In the genomic region with DNA sequence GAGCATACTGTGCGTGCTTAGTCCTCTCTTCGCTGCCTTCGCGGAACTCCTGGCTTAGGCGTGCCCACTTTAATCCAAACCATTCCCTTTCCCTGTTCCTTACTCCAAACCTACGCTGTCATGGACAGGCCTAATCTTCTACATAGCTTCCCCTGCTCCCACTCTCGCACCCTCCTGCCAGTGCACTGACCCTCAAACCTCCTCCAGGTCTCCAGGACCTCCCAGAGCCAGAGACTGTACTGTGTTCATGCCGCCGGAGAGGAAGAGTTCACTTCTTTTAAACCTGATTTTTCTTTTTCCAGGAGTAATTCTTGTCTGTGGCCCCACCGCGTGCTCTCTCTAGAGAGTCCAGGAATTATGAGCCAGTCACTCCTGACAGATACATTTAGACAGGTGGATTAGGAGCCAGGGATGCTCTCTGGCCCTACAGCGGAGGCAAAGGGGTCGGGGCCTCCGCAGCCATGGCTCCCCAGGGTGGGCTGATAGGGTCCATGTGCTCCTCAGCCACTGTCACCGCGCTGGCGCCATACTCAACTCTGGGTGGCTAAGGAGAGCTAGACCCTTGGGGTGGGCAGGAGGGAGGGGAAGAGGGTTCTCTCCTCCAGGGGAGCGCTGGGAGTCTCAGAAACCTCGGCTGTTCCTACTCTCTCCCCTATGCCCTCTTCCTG, we compare ENCODE assay signal across 26 cellular contexts. TPM values are rescaled to one million over a fixed set of nuclear protein-coding genes. Genes with fewer than 3 reads are reported as not detected.
DNase-seq lines count a peak whose midpoint lies in the region; ATAC-seq and TF ChIP-seq lines count a peak whose summit lies in the region.
"Had no signal": no experiment of that assay in that cellular context is flagged by ENCODE, and none has a peak within 500 bp of the region (broad histone marks: within the 10 kb centered on the region; RNA-seq: fewer than 3 reads in every experiment).

No MANE protein-coding gene starts in this region.

- peaks cover 96% of the 10 kb centered on the region for H3K27me3 ChIP-seq in NT2/D1 (ENCODE audit: insufficient read depth, insufficient read length)
- peaks cover 99% of the 10 kb centered on the region for H3K27me3 ChIP-seq in iPS-15b (ENCODE audit: control insufficient read depth, insufficient read depth, low read length)
- H3K27me3 ChIP-seq in brain microvascular endothelial cell (replicated peaks): peaks cover 79% of the 10 kb centered on the region
- H3K27me3 ChIP-seq: testis had no signal

- no peak overlapping the region for H3K4me3 Mint-ChIP-seq in T-helper 1 cell treated with Interleukin-12 subunit alpha and Interleukin-12 subunit beta and Interleukin-4 antibody, amounts not matched to agents 30 μg/mL and 1 μg/mL, for 36 hours
- H3K4me3 Mint-ChIP-seq in progenitor cell of endocrine pancreas (ENCODE audit: low read depth): peak overlapping the region; percentile 48
- H3K4me3 Mint-ChIP-seq: activated T-cell treated with anti-CD3 and anti-CD28 coated beads, Interleukin-2, amount 50 U/mL, for 4 hours; IgD-negative memory B cell; natural killer cell treated with Interleukin-12 subunit alpha and Interleukin-12 subunit beta and Interleukin-15 and Interleukin-18, amount 100 ng/mL, for 72 hours; stimulated activated effector memory CD8-positive, alpha-beta T cell treated with anti-CD3 and anti-CD28 coated beads, Interleukin-12 subunit alpha, Interleukin-12 subunit beta, amount 100 ng/mL, for 72 hours had no signal

- H3K27me3 Mint-ChIP-seq in T-helper 1 cell treated with Interleukin-12 subunit alpha and Interleukin-12 subunit beta and Interleukin-4 antibody, amounts not matched to agents 30 μg/mL and 1 μg/mL, for 36 hours (ENCODE audit: low read depth): peaks cover 92% of the 10 kb centered on the region
- peaks cover 97% of the 10 kb centered on the region for H3K27me3 Mint-ChIP-seq in progenitor cell of endocrine pancreas

- peaks cover 2% of the 10 kb centered on the region for H3K36me3 Mint-ChIP-seq in T-helper 1 cell treated with Interleukin-12 subunit alpha and Interleukin-12 subunit beta and Interleukin-4 antibody, amounts not matched to agents 30 μg/mL and 1 μg/mL, for 36 hours (ENCODE audit: low read depth)
- H3K36me3 Mint-ChIP-seq in progenitor cell of endocrine pancreas (ENCODE audit: insufficient read depth): no peaks in the 10 kb centered on the region
- H3K36me3 Mint-ChIP-seq: CD4-positive, CD25-positive, alpha-beta regulatory T cell; IgD-negative memory B cell; natural killer cell treated with Interleukin-12 subunit alpha and Interleukin-12 subunit beta and Interleukin-15 and Interleukin-18, amount 100 ng/mL, for 72 hours; stimulated activated effector memory CD8-positive, alpha-beta T cell treated with anti-CD3 and anti-CD28 coated beads, Interleukin-12 subunit alpha, Interleukin-12 subunit beta, amount 100 ng/mL, for 72 hours had no signal

- peaks cover 2% of the 10 kb centered on the region for H3K4me1 Mint-ChIP-seq in T-helper 1 cell treated with Interleukin-12 subunit alpha and Interleukin-12 subunit beta and Interleukin-4 antibody, amounts not matched to agents 30 μg/mL and 1 μg/mL, for 36 hours (ENCODE audit: low read depth)
- H3K4me1 Mint-ChIP-seq in progenitor cell of endocrine pancreas (ENCODE audit: low read depth): peaks cover 15% of the 10 kb centered on the region
- H3K4me1 Mint-ChIP-seq: IgD-negative memory B cell had no signal

- H3K4me1 ChIP-seq in NT2/D1 (ENCODE audit: insufficient read depth, insufficient read length) (peaks cover 8% of the 10 kb centered on the region), iPS-15b (ENCODE audit: control insufficient read depth, insufficient read depth, low read length) (peaks cover 6% of the 10 kb centered on the region)
- H3K4me1 ChIP-seq: breast epithelium had no signal

- H3K9me3 ChIP-seq in NT2/D1 (ENCODE audit: insufficient read depth, low read length) (no peaks in the 10 kb centered on the region; the same call in 1 of the 2 replicates), iPS-15b (ENCODE audit: control insufficient read depth, insufficient read depth, low read length) (no peaks in the 10 kb centered on the region)
- H3K9me3 ChIP-seq: breast epithelium, mucosa of descending colon, sigmoid colon, testis had no signal

- ATAC-seq in omental fat pad (ENCODE audit: low FRiP score) (no peak), GM18858 (IDR thresholded peaks at IDR 0.05; ENCODE audit: unreplicated experiment) (no peak)
- ATAC-seq: stimulated activated effector memory CD8-positive, alpha-beta T cell treated with anti-CD3 and anti-CD28 coated beads, Interleukin-12 subunit alpha, Interleukin-12 subunit beta, amount 100 ng/mL, for 72 hours had no signal

- in situ Hi-C loops in brain microvascular endothelial cell (cut with HindIII; ENCODE audit: low pct_ligation_motif_present, low sequenced_read_pairs): no loop called here

- H3K4me3 ChIP-seq in NT2/D1 (ENCODE audit: insufficient read length, low read depth): peak overlapping the region; percentile 31
- H3K4me3 ChIP-seq in iPS-15b (ENCODE audit: low read depth, low read length): peak overlapping the region; percentile 8
- H3K4me3 ChIP-seq in brain microvascular endothelial cell (ENCODE audit: low read depth, low read length): no peak overlapping the region
- H3K4me3 ChIP-seq: mucosa of descending colon, testis had no signal

- TF ChIP-seq CTCF in progenitor cell of endocrine pancreas (IDR thresholded peaks at IDR 0.05; ENCODE audit: unreplicated experiment) (no peak), omental fat pad (IDR thresholded peaks at IDR 0.05) (no peak), brain microvascular endothelial cell (IDR thresholded peaks at IDR 0.05; ENCODE audit: low read depth, low read length, missing control alignments) (no peak)

- DNase-seq in T-helper 1 cell: no peak
- no peak for DNase-seq in NT2/D1 (ENCODE audit: low read depth, low spot score)
- no peak for DNase-seq in progenitor cell of endocrine pancreas (ENCODE audit: low spot score, unreplicated experiment)
- no peak for DNase-seq in omental fat pad (ENCODE audit: low spot score)
- no peak for DNase-seq in brain microvascular endothelial cell
- DNase-seq: 8988T; activated CD4-positive, alpha-beta T cell treated with anti-CD3 and anti-CD28 coated beads for 1 hour; activated gamma-delta T cell treated with Interleukin-2 at 50 U/mL for 16 hours; activated T-cell treated with anti-CD3 and anti-CD28 coated beads, Interleukin-2, amount 50 U/mL, for 4 hours; GOT3; stimulated activated CD4-positive, alpha-beta T cell treated with anti-CD3 and anti-CD28 coated beads, Interleukin-4, amount 100 ng/mL, for 24 hours had no signal

- no peaks in the 10 kb centered on the region for H3K9me3 Mint-ChIP-seq in T-helper 1 cell treated with Interleukin-12 subunit alpha and Interleukin-12 subunit beta and Interleukin-4 antibody, amounts not matched to agents 30 μg/mL and 1 μg/mL, for 36 hours
- no peaks in the 10 kb centered on the region for H3K9me3 Mint-ChIP-seq in progenitor cell of endocrine pancreas (ENCODE audit: low read depth)
- H3K9me3 Mint-ChIP-seq: activated T-cell treated with anti-CD3 and anti-CD28 coated beads, Interleukin-2, amount 50 U/mL, for 4 hours; natural killer cell treated with Interleukin-12 subunit alpha and Interleukin-12 subunit beta and Interleukin-15 and Interleukin-18, amount 100 ng/mL, for 72 hours had no signal

- H3K27ac ChIP-seq in brain microvascular endothelial cell: no peak overlapping the region
- H3K27ac ChIP-seq: breast epithelium, epithelial cell of prostate, sigmoid colon, testis had no signal

- H3K36me3 ChIP-seq in NT2/D1 (ENCODE audit: insufficient read depth, insufficient read length, low read length): no peaks in the 10 kb centered on the region
- no peaks in the 10 kb centered on the region for H3K36me3 ChIP-seq in iPS-15b (ENCODE audit: control insufficient read depth, insufficient read depth, low read length)
- H3K36me3 ChIP-seq in brain microvascular endothelial cell (replicated peaks): no peaks in the 10 kb centered on the region
- H3K36me3 ChIP-seq: breast epithelium, sigmoid colon had no signal

- H3K9ac ChIP-seq in NT2/D1 (ENCODE audit: insufficient read length, low read depth) (no peak overlapping the region), iPS-15b (ENCODE audit: low read depth, low read length) (no peak overlapping the region)

- H3K27ac Mint-ChIP-seq in T-helper 1 cell treated with Interleukin-12 subunit alpha and Interleukin-12 subunit beta and Interleukin-4 antibody, amounts not matched to agents 30 μg/mL and 1 μg/mL, for 36 hours: peak overlapping the region; percentile 42
- H3K27ac Mint-ChIP-seq in progenitor cell of endocrine pancreas: no peak overlapping the region
- H3K27ac Mint-ChIP-seq: CD4-positive, CD25-positive, alpha-beta regulatory T cell; IgD-negative memory B cell; natural killer cell treated with Interleukin-12 subunit alpha and Interleukin-12 subunit beta and Interleukin-15 and Interleukin-18, amount 100 ng/mL, for 72 hours; stimulated activated effector memory CD8-positive, alpha-beta T cell treated with anti-CD3 and anti-CD28 coated beads, Interleukin-12 subunit alpha, Interleukin-12 subunit beta, amount 100 ng/mL, for 72 hours had no signal

RNA-seq across cellular contexts. Expression of a gene that starts 1.6 kb away (rescaled TPM):
- total RNA-seq in progenitor cell of endocrine pancreas: 1.3 and 3.3 TPM in 2 replicates
- total RNA-seq in omental fat pad: not detected
- total RNA-seq: activated CD8-positive, alpha-beta memory T cell treated with anti-CD3 and anti-CD28 coated beads for 36 hours; activated T-cell treated with anti-CD3 and anti-CD28 coated beads, Interleukin-2, amount 50 U/mL, for 4 hours; breast epithelium; CD4-positive, CD25-positive, alpha-beta regulatory T cell; kidney epithelial cell; natural killer cell treated with Interleukin-12 subunit alpha and Interleukin-12 subunit beta and Interleukin-15 and Interleukin-18, amount 100 ng/mL, for 72 hours; posterior vena cava; testis had no signal
